Comparison of ENCODE assay signal across 3 cellular contexts in genomic region chr5:90557871-90558270, GRCh38.
TF ChIP-seq lines count a peak whose summit lies in the region.

No MANE protein-coding gene starts in this region.

TF ChIP-seq in A549, 52 proteins besides CTCF, POLR2A, EP300 and RAD21:
- TF ChIP-seq TP53 (CRISPR knock-in tag; IDR thresholded peaks at IDR 0.05) (no peak), SMC3 (IDR thresholded peaks at IDR 0.05) (no peak), ZC3H11A (IDR thresholded peaks at IDR 0.05) (no peak), JUNB (IDR thresholded peaks at IDR 0.05) (no peak), CBX8 (IDR thresholded peaks at IDR 0.05) (no peak), CHD2 (IDR thresholded peaks at IDR 0.05; ENCODE audit: low read length, partially characterized antibody) (no peak), JUN (IDR thresholded peaks at IDR 0.05) (no peak), NPAS2 (CRISPR knock-in tag; IDR thresholded peaks at IDR 0.05; ENCODE audit: borderline replicate concordance) (no peak), E2F6 (IDR thresholded peaks at IDR 0.05; ENCODE audit: borderline replicate concordance, low read depth) (no peak), ZSCAN20 (CRISPR knock-in tag; IDR thresholded peaks at IDR 0.05) (no peak), CHD4 (IDR thresholded peaks at IDR 0.05; ENCODE audit: borderline replicate concordance) (no peak), BHLHE40 (IDR thresholded peaks at IDR 0.05; ENCODE audit: low read depth, low read length) (no peak), KDM1A (IDR thresholded peaks at IDR 0.05; ENCODE audit: low read depth) (no peak), PHF8 (IDR thresholded peaks at IDR 0.05; ENCODE audit: borderline replicate concordance, low read depth) (no peak), MAFK (IDR thresholded peaks at IDR 0.05; ENCODE audit: partially characterized antibody) (no peak), ESRRA (IDR thresholded peaks at IDR 0.05; ENCODE audit: borderline replicate concordance, low read length) (no peak), SREBF2 (IDR thresholded peaks at IDR 0.05) (no peak)
- TF ChIP-seq, protein P1, sequence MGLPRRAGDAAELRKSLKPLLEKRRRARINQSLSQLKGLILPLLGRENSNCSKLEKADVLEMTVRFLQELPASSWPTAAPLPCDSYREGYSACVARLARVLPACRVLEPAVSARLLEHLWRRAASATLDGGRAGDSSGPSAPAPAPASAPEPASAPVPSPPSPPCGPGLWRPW (IDR thresholded peaks at IDR 0.05), result no peak

TF ChIP-seq in HEK293, 187 proteins besides CTCF, POLR2A, EP300 and RAD21:
- TF ChIP-seq ZNF214 (tag by site-specific recombination; IDR thresholded peaks at IDR 0.05; ENCODE audit: borderline replicate concordance) (no peak), ZNF560 (tag by site-specific recombination; IDR thresholded peaks at IDR 0.05; ENCODE audit: borderline replicate concordance) (no peak), ZNF747 (tag by site-specific recombination; IDR thresholded peaks at IDR 0.05) (no peak), ZNF610 (tag by site-specific recombination; IDR thresholded peaks at IDR 0.05; ENCODE audit: borderline replicate concordance) (no peak), ZNF529 (tag by site-specific recombination; IDR thresholded peaks at IDR 0.05; ENCODE audit: insufficient replicate concordance) (no peak), ZNF664 (tag by site-specific recombination; IDR thresholded peaks at IDR 0.05) (no peak), ZNF433 (tag by site-specific recombination; IDR thresholded peaks at IDR 0.05; ENCODE audit: low read depth) (no peak), ZNF10 (tag by site-specific recombination; IDR thresholded peaks at IDR 0.05) (no peak), ZNF629 (tag by site-specific recombination; IDR thresholded peaks at IDR 0.05) (no peak), ZSCAN23 (tag by site-specific recombination; IDR thresholded peaks at IDR 0.05) (no peak), ZNF280D (tag by site-specific recombination; IDR thresholded peaks at IDR 0.05) (no peak), ZNF366 (tag by site-specific recombination; conservative IDR thresholded peaks at IDR 0.05) (no peak)
- TF ChIP-seq, protein P2, sequence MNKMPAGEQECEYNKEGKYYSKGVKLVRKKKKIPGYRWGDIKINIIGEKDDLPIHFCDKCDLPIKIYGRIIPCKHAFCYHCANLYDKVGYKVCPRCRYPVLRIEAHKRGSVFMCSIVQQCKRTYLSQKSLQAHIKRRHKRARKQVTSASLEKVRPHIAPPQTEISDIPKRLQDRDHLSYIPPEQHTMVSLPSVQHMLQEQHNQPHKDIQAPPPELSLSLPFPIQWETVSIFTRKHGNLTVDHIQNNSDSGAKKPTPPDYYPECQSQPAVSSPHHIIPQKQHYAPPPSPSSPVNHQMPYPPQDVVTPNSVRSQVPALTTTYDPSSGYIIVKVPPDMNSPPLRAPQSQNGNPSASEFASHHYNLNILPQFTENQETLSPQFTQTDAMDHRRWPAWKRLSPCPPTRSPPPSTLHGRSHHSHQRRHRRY (tag by site-specific recombination; IDR thresholded peaks at IDR 0.05), result no peak
- TF ChIP-seq, protein P3, sequence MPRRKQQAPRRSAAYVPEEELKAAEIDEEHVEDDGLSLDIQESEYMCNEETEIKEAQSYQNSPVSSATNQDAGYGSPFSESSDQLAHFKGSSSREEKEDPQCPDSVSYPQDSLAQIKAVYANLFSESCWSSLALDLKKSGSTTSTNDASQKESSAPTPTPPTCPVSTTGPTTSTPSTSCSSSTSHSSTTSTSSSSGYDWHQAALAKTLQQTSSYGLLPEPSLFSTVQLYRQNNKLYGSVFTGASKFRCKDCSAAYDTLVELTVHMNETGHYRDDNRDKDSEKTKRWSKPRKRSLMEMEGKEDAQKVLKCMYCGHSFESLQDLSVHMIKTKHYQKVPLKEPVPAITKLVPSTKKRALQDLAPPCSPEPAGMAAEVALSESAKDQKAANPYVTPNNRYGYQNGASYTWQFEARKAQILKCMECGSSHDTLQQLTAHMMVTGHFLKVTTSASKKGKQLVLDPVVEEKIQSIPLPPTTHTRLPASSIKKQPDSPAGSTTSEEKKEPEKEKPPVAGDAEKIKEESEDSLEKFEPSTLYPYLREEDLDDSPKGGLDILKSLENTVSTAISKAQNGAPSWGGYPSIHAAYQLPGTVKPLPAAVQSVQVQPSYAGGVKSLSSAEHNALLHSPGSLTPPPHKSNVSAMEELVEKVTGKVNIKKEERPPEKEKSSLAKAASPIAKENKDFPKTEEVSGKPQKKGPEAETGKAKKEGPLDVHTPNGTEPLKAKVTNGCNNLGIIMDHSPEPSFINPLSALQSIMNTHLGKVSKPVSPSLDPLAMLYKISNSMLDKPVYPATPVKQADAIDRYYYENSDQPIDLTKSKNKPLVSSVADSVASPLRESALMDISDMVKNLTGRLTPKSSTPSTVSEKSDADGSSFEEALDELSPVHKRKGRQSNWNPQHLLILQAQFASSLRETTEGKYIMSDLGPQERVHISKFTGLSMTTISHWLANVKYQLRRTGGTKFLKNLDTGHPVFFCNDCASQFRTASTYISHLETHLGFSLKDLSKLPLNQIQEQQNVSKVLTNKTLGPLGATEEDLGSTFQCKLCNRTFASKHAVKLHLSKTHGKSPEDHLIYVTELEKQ (tag by site-specific recombination; IDR thresholded peaks at IDR 0.05; ENCODE audit: borderline replicate concordance), result no peak
- TF ChIP-seq, protein P4, sequence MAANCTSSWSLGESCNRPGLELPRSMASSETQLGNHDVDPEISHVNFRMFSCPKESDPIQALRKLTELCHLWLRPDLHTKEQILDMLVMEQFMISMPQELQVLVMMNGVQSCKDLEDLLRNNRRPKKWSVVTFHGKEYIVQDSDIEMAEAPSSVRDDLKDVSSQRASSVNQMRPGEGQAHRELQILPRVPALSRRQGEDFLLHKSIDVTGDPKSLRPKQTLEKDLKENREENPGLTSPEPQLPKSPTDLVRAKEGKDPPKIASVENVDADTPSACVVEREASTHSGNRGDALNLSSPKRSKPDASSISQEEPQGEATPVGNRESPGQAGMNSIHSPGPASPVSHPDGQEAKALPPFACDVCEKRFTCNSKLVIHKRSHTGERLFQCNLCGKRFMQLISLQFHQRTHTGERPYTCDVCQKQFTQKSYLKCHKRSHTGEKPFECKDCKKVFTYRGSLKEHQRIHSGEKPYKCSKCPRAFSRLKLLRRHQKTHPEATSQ (tag by site-specific recombination; IDR thresholded peaks at IDR 0.05), result no peak

TF ChIP-seq in K562, 482 proteins besides CTCF, POLR2A, EP300 and RAD21 (continued from another document):
- TF ChIP-seq ZNF253 (CRISPR knock-in tag; conservative IDR thresholded peaks at IDR 0.05) (no peak), ZNF41 (CRISPR knock-in tag; conservative IDR thresholded peaks at IDR 0.05) (no peak), SRSF1 (IDR thresholded peaks at IDR 0.05; ENCODE audit: low read depth, low read length) (no peak), HNRNPH1 (optimal IDR thresholded peaks at IDR 0.05; ENCODE audit: low read depth, low read length) (no peak), ZNF23 (CRISPR knock-in tag; IDR thresholded peaks at IDR 0.05) (no peak), MGA (IDR thresholded peaks at IDR 0.05) (peak; percentile 24; the same call in 1 of the 2 replicates), ZNF239 (CRISPR knock-in tag; IDR thresholded peaks at IDR 0.05) (no peak), ZNF24 (IDR thresholded peaks at IDR 0.05) (no peak)
